Comparison of ENCODE assay signal across 1 cellular context in genomic region chr6:143745160-143746133, GRCh38.
TF ChIP-seq lines count a peak whose summit lies in the region.

No MANE protein-coding gene starts in this region.

TF ChIP-seq in HEK293, 187 proteins besides CTCF, POLR2A, EP300 and RAD21 (continued from another document):
- TF ChIP-seq MEIS1 (CRISPR knock-in tag; IDR thresholded peaks at IDR 0.05; ENCODE audit: borderline replicate concordance) (no peak), ZNF518A (tag by site-specific recombination; conservative IDR thresholded peaks at IDR 0.05; ENCODE audit: low read depth) (no peak), ZNF155 (tag by site-specific recombination; IDR thresholded peaks at IDR 0.05) (no peak), KLF7 (tag by site-specific recombination; IDR thresholded peaks at IDR 0.05; ENCODE audit: borderline replicate concordance) (no peak), ZNF362 (tag by site-specific recombination; IDR thresholded peaks at IDR 0.05) (no peak), RBAK (tag by site-specific recombination; IDR thresholded peaks at IDR 0.05) (no peak), ZNF2 (tag by site-specific recombination; IDR thresholded peaks at IDR 0.05) (no peak), ZNF560 (tag by site-specific recombination; IDR thresholded peaks at IDR 0.05; ENCODE audit: borderline replicate concordance) (no peak), ZNF768 (tag by site-specific recombination; IDR thresholded peaks at IDR 0.05) (no peak), ZNF658 (tag by site-specific recombination; IDR thresholded peaks at IDR 0.05) (no peak), ZBTB17 (tag by site-specific recombination; IDR thresholded peaks at IDR 0.05) (peak; percentile 87), ZNF530 (tag by site-specific recombination; IDR thresholded peaks at IDR 0.05; ENCODE audit: low read depth) (no peak), MZF1 (tag by site-specific recombination; IDR thresholded peaks at IDR 0.05; ENCODE audit: borderline replicate concordance) (peak; percentile 72; the same call in 1 of the 2 replicates), ZNF785 (tag by site-specific recombination; IDR thresholded peaks at IDR 0.05) (no peak), ZNF133 (tag by site-specific recombination; IDR thresholded peaks at IDR 0.05) (no peak; the same call in 1 of the 2 replicates), ZNF624 (tag by site-specific recombination; IDR thresholded peaks at IDR 0.05) (no peak), ZNF174 (tag by site-specific recombination; IDR thresholded peaks at IDR 0.05) (no peak), ZBTB21 (tag by site-specific recombination; IDR thresholded peaks at IDR 0.05) (no peak), KLF16 (tag by site-specific recombination; IDR thresholded peaks at IDR 0.05) (no peak), KLF1 (tag by site-specific recombination; IDR thresholded peaks at IDR 0.05) (no peak), ZNF610 (tag by site-specific recombination; IDR thresholded peaks at IDR 0.05; ENCODE audit: borderline replicate concordance) (no peak), ZNF76 (tag by site-specific recombination; IDR thresholded peaks at IDR 0.05; ENCODE audit: borderline replicate concordance, low read depth) (no peak), ZNF585B (tag by site-specific recombination; IDR thresholded peaks at IDR 0.05) (no peak)
- TF ChIP-seq, protein P1, sequence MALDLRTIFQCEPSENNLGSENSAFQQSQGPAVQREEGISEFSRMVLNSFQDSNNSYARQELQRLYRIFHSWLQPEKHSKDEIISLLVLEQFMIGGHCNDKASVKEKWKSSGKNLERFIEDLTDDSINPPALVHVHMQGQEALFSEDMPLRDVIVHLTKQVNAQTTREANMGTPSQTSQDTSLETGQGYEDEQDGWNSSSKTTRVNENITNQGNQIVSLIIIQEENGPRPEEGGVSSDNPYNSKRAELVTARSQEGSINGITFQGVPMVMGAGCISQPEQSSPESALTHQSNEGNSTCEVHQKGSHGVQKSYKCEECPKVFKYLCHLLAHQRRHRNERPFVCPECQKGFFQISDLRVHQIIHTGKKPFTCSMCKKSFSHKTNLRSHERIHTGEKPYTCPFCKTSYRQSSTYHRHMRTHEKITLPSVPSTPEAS (tag by site-specific recombination; IDR thresholded peaks at IDR 0.05) = no peak
- TF ChIP-seq, protein P2, sequence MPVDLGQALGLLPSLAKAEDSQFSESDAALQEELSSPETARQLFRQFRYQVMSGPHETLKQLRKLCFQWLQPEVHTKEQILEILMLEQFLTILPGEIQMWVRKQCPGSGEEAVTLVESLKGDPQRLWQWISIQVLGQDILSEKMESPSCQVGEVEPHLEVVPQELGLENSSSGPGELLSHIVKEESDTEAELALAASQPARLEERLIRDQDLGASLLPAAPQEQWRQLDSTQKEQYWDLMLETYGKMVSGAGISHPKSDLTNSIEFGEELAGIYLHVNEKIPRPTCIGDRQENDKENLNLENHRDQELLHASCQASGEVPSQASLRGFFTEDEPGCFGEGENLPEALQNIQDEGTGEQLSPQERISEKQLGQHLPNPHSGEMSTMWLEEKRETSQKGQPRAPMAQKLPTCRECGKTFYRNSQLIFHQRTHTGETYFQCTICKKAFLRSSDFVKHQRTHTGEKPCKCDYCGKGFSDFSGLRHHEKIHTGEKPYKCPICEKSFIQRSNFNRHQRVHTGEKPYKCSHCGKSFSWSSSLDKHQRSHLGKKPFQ (tag by site-specific recombination; IDR thresholded peaks at IDR 0.05) = 0 out of 2 replicates have a peak, but pooled peaks have one; percentile 5
- TF ChIP-seq, protein P3, sequence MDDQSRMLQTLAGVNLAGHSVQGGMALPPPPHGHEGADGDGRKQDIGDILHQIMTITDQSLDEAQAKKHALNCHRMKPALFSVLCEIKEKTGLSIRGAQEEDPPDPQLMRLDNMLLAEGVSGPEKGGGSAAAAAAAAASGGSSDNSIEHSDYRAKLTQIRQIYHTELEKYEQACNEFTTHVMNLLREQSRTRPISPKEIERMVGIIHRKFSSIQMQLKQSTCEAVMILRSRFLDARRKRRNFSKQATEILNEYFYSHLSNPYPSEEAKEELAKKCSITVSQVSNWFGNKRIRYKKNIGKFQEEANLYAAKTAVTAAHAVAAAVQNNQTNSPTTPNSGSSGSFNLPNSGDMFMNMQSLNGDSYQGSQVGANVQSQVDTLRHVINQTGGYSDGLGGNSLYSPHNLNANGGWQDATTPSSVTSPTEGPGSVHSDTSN (CRISPR knock-in tag; IDR thresholded peaks at IDR 0.05) = no peak
- TF ChIP-seq, protein P4, sequence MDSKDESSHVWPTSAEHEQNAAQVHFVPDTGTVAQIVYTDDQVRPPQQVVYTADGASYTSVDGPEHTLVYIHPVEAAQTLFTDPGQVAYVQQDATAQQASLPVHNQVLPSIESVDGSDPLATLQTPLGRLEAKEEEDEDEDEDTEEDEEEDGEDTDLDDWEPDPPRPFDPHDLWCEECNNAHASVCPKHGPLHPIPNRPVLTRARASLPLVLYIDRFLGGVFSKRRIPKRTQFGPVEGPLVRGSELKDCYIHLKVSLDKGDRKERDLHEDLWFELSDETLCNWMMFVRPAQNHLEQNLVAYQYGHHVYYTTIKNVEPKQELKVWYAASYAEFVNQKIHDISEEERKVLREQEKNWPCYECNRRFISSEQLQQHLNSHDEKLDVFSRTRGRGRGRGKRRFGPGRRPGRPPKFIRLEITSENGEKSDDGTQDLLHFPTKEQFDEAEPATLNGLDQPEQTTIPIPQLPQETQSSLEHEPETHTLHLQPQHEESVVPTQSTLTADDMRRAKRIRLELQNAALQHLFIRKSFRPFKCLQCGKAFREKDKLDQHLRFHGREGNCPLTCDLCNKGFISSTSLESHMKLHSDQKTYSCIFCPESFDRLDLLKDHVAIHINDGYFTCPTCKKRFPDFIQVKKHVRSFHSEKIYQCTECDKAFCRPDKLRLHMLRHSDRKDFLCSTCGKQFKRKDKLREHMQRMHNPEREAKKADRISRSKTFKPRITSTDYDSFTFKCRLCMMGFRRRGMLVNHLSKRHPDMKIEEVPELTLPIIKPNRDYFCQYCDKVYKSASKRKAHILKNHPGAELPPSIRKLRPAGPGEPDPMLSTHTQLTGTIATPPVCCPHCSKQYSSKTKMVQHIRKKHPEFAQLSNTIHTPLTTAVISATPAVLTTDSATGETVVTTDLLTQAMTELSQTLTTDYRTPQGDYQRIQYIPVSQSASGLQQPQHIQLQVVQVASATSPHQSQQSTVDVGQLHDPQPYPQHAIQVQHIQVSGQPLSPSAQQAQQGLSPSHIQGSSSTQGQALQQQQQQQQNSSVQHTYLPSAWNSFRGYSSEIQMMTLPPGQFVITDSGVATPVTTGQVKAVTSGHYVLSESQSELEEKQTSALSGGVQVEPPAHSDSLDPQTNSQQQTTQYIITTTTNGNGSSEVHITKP (tag by site-specific recombination; IDR thresholded peaks at IDR 0.05) = peak; percentile 26; the same call in 1 of the 2 replicates
